ENCODE assay signal across 9 cellular contexts in the genomic region with DNA sequence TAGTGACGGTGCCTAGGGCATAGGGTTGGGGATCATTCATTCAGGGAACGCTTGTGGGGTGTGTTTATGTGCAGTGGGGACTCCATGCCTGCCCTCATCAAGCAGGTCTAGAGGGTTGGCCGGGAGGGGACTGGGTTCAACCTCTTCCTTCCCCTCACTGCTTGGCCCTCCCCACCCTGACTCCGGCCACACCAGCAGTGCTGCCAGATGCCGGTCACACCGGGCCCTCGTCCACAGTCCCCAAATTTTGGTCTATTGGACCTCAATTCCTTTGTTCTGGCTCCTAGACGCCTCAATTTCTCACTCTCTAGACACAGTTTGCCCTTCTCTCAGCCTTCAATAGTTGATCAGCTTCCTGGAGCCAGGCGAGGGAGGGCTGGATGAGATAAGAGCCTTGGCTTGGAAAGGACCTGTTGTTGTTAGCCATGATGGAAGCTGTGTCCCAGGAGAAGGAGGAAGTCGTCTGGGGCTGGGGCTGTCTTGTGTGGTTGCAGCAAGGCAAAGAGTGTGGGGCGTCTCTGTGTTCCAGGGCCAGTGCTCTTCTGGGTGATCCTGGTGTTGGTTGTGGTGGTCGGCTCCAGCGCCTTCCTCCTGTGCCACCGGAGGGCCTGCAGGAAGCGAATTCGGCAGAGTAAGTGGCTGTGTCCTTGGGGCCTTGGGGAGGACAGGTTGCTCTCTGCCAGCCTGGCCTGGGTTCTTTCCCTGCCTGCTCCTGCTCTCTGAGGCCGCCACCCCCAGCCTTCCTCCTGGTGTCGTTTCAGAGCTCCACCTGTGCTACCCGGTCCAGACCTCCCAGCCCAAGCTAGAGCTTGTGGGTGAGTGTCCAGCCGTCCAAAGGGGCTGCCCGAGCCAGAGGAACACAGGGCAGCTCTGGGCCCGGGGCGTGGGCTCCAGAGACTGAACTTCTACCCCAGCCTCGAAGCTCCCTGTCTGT. TPM values are rescaled to one million over a fixed set of nuclear protein-coding genes. Genes with fewer than 3 reads are reported as not detected.
DNase-seq lines count a peak whose midpoint lies in the region; ATAC-seq, FAIRE-seq and TF ChIP-seq lines count a peak whose summit lies in the region.
"Had no signal": no experiment of that assay in that cellular context is flagged by ENCODE, and none has a peak within 500 bp of the region (broad histone marks: within the 10 kb centered on the region; RNA-seq: fewer than 3 reads in every experiment).

No MANE protein-coding gene starts in this region.

- no peak for TF ChIP-seq CTCF in prostate gland (IDR thresholded peaks at IDR 0.05)

- WGBS in prostate gland, result 84% methylated on average over 24 of the region's 24 CpGs

- peaks cover 15 to 28% (median 26%) of the 10 kb centered on the region in 3 donors for H3K4me1 Mint-ChIP-seq in IgD-negative memory B cell
- peaks cover 23 to 43% (median 35%) of the 10 kb centered on the region in 4 donors for H3K4me1 Mint-ChIP-seq in naive thymus-derived CD8-positive, alpha-beta T cell

- H3K4me2 ChIP-seq in BLaER1, result peak overlapping the region; percentile 55

- H3K27ac Mint-ChIP-seq in IgD-negative memory B cell, result peak overlapping the region in 2 of 3 donors; percentile 16 to 45
- peak overlapping the region in 6 of 10 donors; percentile 14 to 84 (median 64) for H3K27ac Mint-ChIP-seq in naive thymus-derived CD8-positive, alpha-beta T cell

- H4K20me1 ChIP-seq in BLaER1, result no peaks in the 10 kb centered on the region

- intact Hi-C loops in prostate gland (cut with DNase I), result loop anchor here (2.0 to 10.0 kb wide), 2 partner anchors 83 to 539 kb away; no protein-coding TSS in a partner anchor

- no peak overlapping the region for H3K4me3 ChIP-seq in BLaER1
- no peak overlapping the region for H3K4me3 ChIP-seq in prostate gland
- H3K4me3 ChIP-seq: MG63 had no signal

- no peaks in the 10 kb centered on the region for H3K36me3 Mint-ChIP-seq in IgD-negative memory B cell
- no peaks in the 10 kb centered on the region for H3K36me3 Mint-ChIP-seq in naive thymus-derived CD8-positive, alpha-beta T cell

- H3K9ac ChIP-seq in BLaER1, result no peak overlapping the region

- H3K27ac ChIP-seq in BLaER1 (peak overlapping the region; percentile 30), prostate gland (no peak overlapping the region)

- H3K4me3 Mint-ChIP-seq in IgD-negative memory B cell, result peak overlapping the region in 2 of 4 donors; percentile 31 to 92
- H3K4me3 Mint-ChIP-seq in naive thymus-derived CD8-positive, alpha-beta T cell, result peak overlapping the region in 1 of 10 donors; percentile 68

- H3K4me1 ChIP-seq in BLaER1 (peaks cover 35% of the 10 kb centered on the region), prostate gland (replicated peaks) (no peaks in the 10 kb centered on the region)

- POLR2A ChIA-PET in naive thymus-derived CD8-positive, alpha-beta T cell (lab: Charles Lee), result interaction anchor here (0.9 to 4.5 kb wide), 11 partner anchors 12 to 84 kb away, joined by 3 to 65 read pairs (median 4); no protein-coding TSS in a partner anchor

- H3K9me3 ChIP-seq in BLaER1, result no peaks in the 10 kb centered on the region
- no peaks in the 10 kb centered on the region for H3K9me3 ChIP-seq in prostate gland
- H3K9me3 ChIP-seq: MG63 had no signal

- H3K27me3 ChIP-seq in BLaER1, result no peaks in the 10 kb centered on the region
- peaks cover 3% of the 10 kb centered on the region for H3K27me3 ChIP-seq in prostate gland (replicated peaks; ENCODE audit: insufficient read depth)
- H3K27me3 ChIP-seq: MG63 had no signal

- H3K36me3 ChIP-seq in BLaER1 (peaks cover 11% of the 10 kb centered on the region), prostate gland (no peaks in the 10 kb centered on the region)
- H3K36me3 ChIP-seq: MG63 had no signal

- FAIRE-seq in GM19239 (lab: Jason Lieb, UNC), result no peak

- no peak for TF ChIP-seq POLR2A in prostate gland (IDR thresholded peaks at IDR 0.05)

- DNase-seq in dermis blood vessel endothelial cell (peak; percentile 49), prostate gland (ENCODE audit: low spot score) (no peak), AG20443 (ENCODE audit: low spot score) (no peak), GM19239 (ENCODE audit: insufficient read length, low spot score) (no peak)
- DNase-seq in naive thymus-derived CD8-positive, alpha-beta T cell, result no peak

- no peak for ATAC-seq in naive thymus-derived CD8-positive, alpha-beta T cell
- ATAC-seq in GM18517 (IDR thresholded peaks at IDR 0.05; ENCODE audit: unreplicated experiment), result no peak

- no peaks in the 10 kb centered on the region for H3K9me3 Mint-ChIP-seq in IgD-negative memory B cell
- peaks cover 0 to 2% (median 0%) of the 10 kb centered on the region in 9 donors for H3K9me3 Mint-ChIP-seq in naive thymus-derived CD8-positive, alpha-beta T cell

- no peaks in the 10 kb centered on the region for H3K27me3 Mint-ChIP-seq in IgD-negative memory B cell
- peaks cover 0 to 19% (median 2%) of the 10 kb centered on the region in 5 donors for H3K27me3 Mint-ChIP-seq in naive thymus-derived CD8-positive, alpha-beta T cell

RNA-seq across cellular contexts. Expression of a gene that starts 41.1 kb away (rescaled TPM):
- polyA plus RNA-seq in IgD-negative memory B cell, result 117 TPM
- total RNA-seq in dermis blood vessel endothelial cell, result 81.3 and 98.3 TPM in 2 replicates
- 10 to 100 TPM; 16.5 to 18.4 TPM for total RNA-seq in naive thymus-derived CD8-positive, alpha-beta T cell
- polyA plus RNA-seq in naive thymus-derived CD8-positive, alpha-beta T cell, result 10 to 100 TPM; 19.7 to 64.6 (median 21.8) TPM
- 10 to 100 TPM; 10.9 to 18.4 TPM for total RNA-seq in prostate gland
